ENCODE assay signal across 15 cellular contexts in genomic region chr17:64393000-64393402, GRCh38. TPM values are rescaled to one million over a fixed set of nuclear protein-coding genes. Genes with fewer than 3 reads are reported as not detected.
DNase-seq lines count a peak whose midpoint lies in the region; ATAC-seq and TF ChIP-seq lines count a peak whose summit lies in the region.
"Had no signal": no experiment of that assay in that cellular context is flagged by ENCODE, and none has a peak within 500 bp of the region (broad histone marks: within the 10 kb centered on the region; RNA-seq: fewer than 3 reads in every experiment).

No MANE protein-coding gene starts in this region.

- H3K79me2 ChIP-seq in Loucy (ENCODE audit: insufficient read depth, low read length): peaks cover 78% of the 10 kb centered on the region

- H3K4me3 ChIP-seq in Loucy (ENCODE audit: low read length, poor library complexity, severe bottlenecking) (peak overlapping the region; percentile 64), spleen (peak overlapping the region in 1 of 8 donors; percentile 21)
- H3K4me3 ChIP-seq: testis had no signal

- H3K27ac Mint-ChIP-seq in activated CD4-positive, alpha-beta memory T cell treated with anti-CD3 and anti-CD28 coated beads, Interleukin-2, amount 10 ng/mL, durations not matched to agents 7 days and 5 days: peak overlapping the region; percentile 18
- peak overlapping the region; percentile 88 for H3K27ac Mint-ChIP-seq in activated naive CD8-positive, alpha-beta T cell treated with anti-CD3 and anti-CD28 coated beads, Interleukin-2, amount 50 U/mL, for 24 hours

- 70 to 87% (median 81%) methylated on average over 13 to 14 of the region's 14 CpGs for WGBS in spleen, 5 donors

- peak overlapping the region; percentile 67 for H3K9ac ChIP-seq in Loucy (ENCODE audit: low read depth, low read length, poor library complexity, severe bottlenecking)

- no peaks in the 10 kb centered on the region for H4K20me1 ChIP-seq in Loucy (ENCODE audit: insufficient read depth, low read length, poor library complexity, severe bottlenecking)

- intact Hi-C loops in spleen (cut with DNase I; ENCODE audit: low total_unique reads): no loop called here

- H3K4me1 ChIP-seq in Loucy (ENCODE audit: insufficient read depth, low read length, poor library complexity, severe bottlenecking): peaks cover 54% of the 10 kb centered on the region
- H3K4me1 ChIP-seq in spleen: peaks cover 2 to 92% (median 61%) of the 10 kb centered on the region in 6 donors
- H3K4me1 ChIP-seq: testis had no signal

- H3K4me1 Mint-ChIP-seq in activated CD4-positive, alpha-beta memory T cell treated with anti-CD3 and anti-CD28 coated beads, Interleukin-2, amount 10 ng/mL, durations not matched to agents 7 days and 5 days: peaks cover 18% of the 10 kb centered on the region
- peaks cover 91% of the 10 kb centered on the region for H3K4me1 Mint-ChIP-seq in activated naive CD8-positive, alpha-beta T cell treated with anti-CD3 and anti-CD28 coated beads, Interleukin-2, amount 50 U/mL, for 24 hours

- TF ChIP-seq POLR2A in spleen (IDR thresholded peaks at IDR 0.05): no peak

- H2AFZ ChIP-seq in Loucy (ENCODE audit: low read length): no peak overlapping the region

- no peak for TF ChIP-seq CTCF in Loucy (conservative IDR thresholded peaks at IDR 0.05; ENCODE audit: low read length)
- TF ChIP-seq CTCF in spleen (IDR thresholded peaks at IDR 0.05 in 8 of 11, conservative IDR thresholded peaks at IDR 0.05 in 3 of 11): no peak

- H3K36me3 ChIP-seq in Loucy (ENCODE audit: insufficient read depth, low read length): peaks cover 3% of the 10 kb centered on the region; the same call in 1 of the 2 replicates
- H3K36me3 ChIP-seq in spleen: peaks cover 0 to 16% (median 0%) of the 10 kb centered on the region in 6 donors

- peaks cover 1% of the 10 kb centered on the region for H3K27me3 Mint-ChIP-seq in activated CD4-positive, alpha-beta memory T cell treated with anti-CD3 and anti-CD28 coated beads, Interleukin-2, amount 10 ng/mL, durations not matched to agents 7 days and 5 days
- no peaks in the 10 kb centered on the region for H3K27me3 Mint-ChIP-seq in activated naive CD8-positive, alpha-beta T cell treated with anti-CD3 and anti-CD28 coated beads, Interleukin-2, amount 50 U/mL, for 24 hours

- H3K9me2 ChIP-seq in Loucy (replicated peaks; ENCODE audit: low read depth, low read length): no peaks in the 10 kb centered on the region

- H3K27me3 ChIP-seq in Loucy (ENCODE audit: insufficient read depth, low read length, poor library complexity, severe bottlenecking) (no peaks in the 10 kb centered on the region), spleen (replicated peaks in 1 of 7) (no peaks in the 10 kb centered on the region)
- H3K27me3 ChIP-seq: testis had no signal

- peak; percentile 81 for ATAC-seq in activated naive CD8-positive, alpha-beta T cell treated with anti-CD3 and anti-CD28 coated beads, Interleukin-2, amount 50 U/mL, for 24 hours
- ATAC-seq in GM19395 (IDR thresholded peaks at IDR 0.05; ENCODE audit: unreplicated experiment) (no peak), GM21515 (IDR thresholded peaks at IDR 0.05; ENCODE audit: unreplicated experiment) (no peak)
- ATAC-seq: Panc1 had no signal

- CTCF ChIA-PET in activated CD4-positive, alpha-beta memory T cell treated with anti-CD3 and anti-CD28 coated beads, Interleukin-2, amount 10 ng/mL, durations not matched to agents 7 days and 5 days (lab: Charles Lee): no interaction called here

- H3K4me3 Mint-ChIP-seq in activated CD4-positive, alpha-beta memory T cell treated with anti-CD3 and anti-CD28 coated beads, Interleukin-2, amount 10 ng/mL, durations not matched to agents 7 days and 5 days: peak overlapping the region; percentile 1
- peak overlapping the region; percentile 62 for H3K4me3 Mint-ChIP-seq in activated naive CD8-positive, alpha-beta T cell treated with anti-CD3 and anti-CD28 coated beads, Interleukin-2, amount 50 U/mL, for 24 hours

- DNase-seq in activated CD4-positive, alpha-beta memory T cell treated with anti-CD3 and anti-CD28 coated beads, Interleukin-2, amount 10 ng/mL, durations not matched to agents 7 days and 5 days: no peak
- peak; percentile 57 for DNase-seq in activated naive CD8-positive, alpha-beta T cell treated with anti-CD3 and anti-CD28 coated beads, Interleukin-2, amount 50 U/mL, for 24 hours
- DNase-seq in spleen: no peak
- no peak for DNase-seq in NCI-H2227 treated with DMSO at 0.1 percent for 48 hours (lab: John Stamatoyannopoulos, UW)
- DNase-seq in GM19238 (ENCODE audit: insufficient read length, low spot score): no peak
- DNase-seq: GDM1, glutamatergic neuron, kidney glomerular epithelial cell, NCI-H1436, NCI-H510A, testis had no signal

- no peaks in the 10 kb centered on the region for H3K9me3 ChIP-seq in Loucy (ENCODE audit: insufficient read depth, low read depth, low read length)
- no peaks in the 10 kb centered on the region for H3K9me3 ChIP-seq in spleen
- H3K9me3 ChIP-seq: testis had no signal

- POLR2A ChIA-PET in activated CD4-positive, alpha-beta memory T cell treated with anti-CD3 and anti-CD28 coated beads, Interleukin-2, amount 10 ng/mL, durations not matched to agents 7 days and 5 days (lab: Charles Lee): no interaction called here

- H3K4me2 ChIP-seq in Loucy (ENCODE audit: low read depth, low read length, poor library complexity, severe bottlenecking): peak overlapping the region; percentile 81

- H3F3A ChIP-seq in Loucy (ENCODE audit: low read depth): 0 out of 2 replicates have a peak, but pooled peaks cover 4% of the 10 kb centered on the region

- no peaks in the 10 kb centered on the region for H3K9me3 Mint-ChIP-seq in activated CD4-positive, alpha-beta memory T cell treated with anti-CD3 and anti-CD28 coated beads, Interleukin-2, amount 10 ng/mL, durations not matched to agents 7 days and 5 days
- H3K9me3 Mint-ChIP-seq in activated naive CD8-positive, alpha-beta T cell treated with anti-CD3 and anti-CD28 coated beads, Interleukin-2, amount 50 U/mL, for 24 hours: peaks cover 6% of the 10 kb centered on the region

- H3K36me3 Mint-ChIP-seq in activated CD4-positive, alpha-beta memory T cell treated with anti-CD3 and anti-CD28 coated beads, Interleukin-2, amount 10 ng/mL, durations not matched to agents 7 days and 5 days (ENCODE audit: low read depth): no peaks in the 10 kb centered on the region
- peaks cover 43% of the 10 kb centered on the region for H3K36me3 Mint-ChIP-seq in activated naive CD8-positive, alpha-beta T cell treated with anti-CD3 and anti-CD28 coated beads, Interleukin-2, amount 50 U/mL, for 24 hours (ENCODE audit: low read depth)

- H3K27ac ChIP-seq in spleen: peak overlapping the region; percentile 73 to 98 (median 94)
- H3K27ac ChIP-seq: testis had no signal

RNA-seq across cellular contexts. Expression of gene PECAM1, which starts 2.3 kb away (rescaled TPM):
- total RNA-seq in activated CD4-positive, alpha-beta memory T cell treated with anti-CD3 and anti-CD28 coated beads, Interleukin-2, amount 10 ng/mL, durations not matched to agents 7 days and 5 days: 1 to 10 TPM; 1.1 to 1.7 TPM
- total RNA-seq in spleen: 100 to 1,000 TPM; 184 to 318 (median 215) TPM
- 10 to 100 TPM; 18.5 to 30.3 (median 21.0) TPM for polyA plus RNA-seq in spleen

RNA-seq across cellular contexts. Expression of gene MILR1, which starts 55.9 kb away (rescaled TPM):
- under 1 TPM; 0.35 to 0.80 TPM for total RNA-seq in activated CD4-positive, alpha-beta memory T cell treated with anti-CD3 and anti-CD28 coated beads, Interleukin-2, amount 10 ng/mL, durations not matched to agents 7 days and 5 days
- 10 to 100 TPM; 18.9 to 55.0 (median 29.1) TPM for total RNA-seq in spleen
- polyA plus RNA-seq in spleen: 10 to 100 TPM; 15.6 to 26.3 (median 15.7) TPM

Comparison
In these comparisons a context has a peak if more than half of its experiments do, and no peak if none do; other contexts are left out.
1. RNA of gene PECAM1, which starts 2.3 kb away (total RNA-seq): 184 to 318 TPM in spleen; 1.1 to 1.7 TPM in activated CD4-positive, alpha-beta memory T cell treated with anti-CD3 and anti-CD28 coated beads, Interleukin-2, amount 10 ng/mL, durations not matched to agents 7 days and 5 days; every median in the first group is over 10 times any median in the second.
2. RNA of gene MILR1, which starts 55.9 kb away (total RNA-seq): 18.9 to 55.0 TPM in spleen; 0.35 to 0.80 TPM in activated CD4-positive, alpha-beta memory T cell treated with anti-CD3 and anti-CD28 coated beads, Interleukin-2, amount 10 ng/mL, durations not matched to agents 7 days and 5 days; every median in the first group is over 10 times any median in the second.